ENCODE assay signal across 31 cellular contexts in the genomic region with DNA sequence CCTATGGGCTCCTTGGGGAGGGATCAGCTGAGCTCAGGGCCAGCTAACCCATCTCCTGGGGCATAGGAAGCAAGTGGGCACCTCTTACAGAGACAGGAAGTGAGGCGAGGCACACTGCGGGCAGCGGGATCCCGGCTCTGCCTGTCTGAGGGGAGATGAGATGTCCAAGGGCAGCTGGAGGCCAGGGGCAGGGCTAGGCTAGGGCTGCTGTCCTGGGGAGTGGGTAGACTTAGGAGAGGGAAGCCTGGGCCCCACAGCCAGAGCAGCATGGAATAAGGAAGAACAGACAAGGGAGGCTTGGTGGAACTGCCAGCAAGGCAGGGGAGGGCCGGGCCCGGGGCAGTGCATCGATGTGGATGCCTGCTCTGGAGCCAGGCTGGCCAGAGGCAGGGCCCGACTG.
DNase-seq lines count a peak whose midpoint lies in the region; ATAC-seq, FAIRE-seq and TF ChIP-seq lines count a peak whose summit lies in the region.
"Had no signal": no experiment of that assay in that cellular context is flagged by ENCODE, and none has a peak within 500 bp of the region (broad histone marks: within the 10 kb centered on the region; RNA-seq: fewer than 3 reads in every experiment).

No MANE protein-coding gene starts in this region.

- peak overlapping the region; percentile 59 for H3K27ac ChIP-seq in BLaER1
- peak overlapping the region in 1 of 11 experiments; percentile 28; a peak in 1 of 22 replicates for H3K27ac ChIP-seq in BLaER1 treated with 17β-estradiol and CSF1 and Interleukin-3, amounts not matched to agents 10 nM and 100 nM
- H3K27ac ChIP-seq in H1 (ENCODE audit: low read depth, low read length): no peak overlapping the region
- H3K27ac ChIP-seq in neuronal stem cell (replicated peaks; ENCODE audit: low read length): no peak overlapping the region
- no peak overlapping the region for H3K27ac ChIP-seq in ascending aorta
- H3K27ac ChIP-seq: C4-2B, gastrocnemius medialis, neutrophil, right lobe of liver, SK-N-MC, tibial nerve had no signal

- no peak overlapping the region for H2BK5ac ChIP-seq in H1 (ENCODE audit: low read depth, low read length)
- no peak overlapping the region for H2BK5ac ChIP-seq in neuronal stem cell (ENCODE audit: low read length)

- no peak for TF ChIP-seq CTCF in H1 (IDR thresholded peaks at IDR 0.05; ENCODE audit: control extremely low read depth in 1 of 3, insufficient read depth in 1 of 3, low read depth in 1 of 3, low read length in 3 of 3)
- TF ChIP-seq CTCF in ascending aorta (IDR thresholded peaks at IDR 0.05): no peak

- H4K91ac ChIP-seq in H1 (replicated peaks; ENCODE audit: insufficient read length, low read length) (no peak overlapping the region), neuronal stem cell (ENCODE audit: low read depth, low read length, poor library complexity) (no peak overlapping the region)

- DNase-seq in H1 (ENCODE audit: low read depth in 1 of 2, low spot score in 2 of 2) (peak in 1 of 2 experiments; percentile 44), neuronal stem cell (ENCODE audit: low spot score) (no peak), ascending aorta (ENCODE audit: low spot score in 2 of 2) (no peak), HAP-1 (ENCODE audit: low spot score in 2 of 2) (no peak)
- DNase-seq: activated CD4-positive, alpha-beta T cell treated with anti-CD3 and anti-CD28 coated beads, Interleukin-2, amount 10 ng/mL, durations not matched to agents 7 days and 5 days; activated naive CD4-positive, alpha-beta T cell; activated T-cell treated with anti-CD3 and anti-CD28 coated beads, Interleukin-2, amount 50 U/mL, for 4 hours; amygdala; DMS79; gastrocnemius medialis; Karpas-422; NCI-H2081; NCI-H2227 treated with DMSO at 0.1 percent for 48 hours; NCI-H526; OCI-M1; stimulated activated CD4-positive, alpha-beta T cell treated with anti-CD3 and anti-CD28 coated beads, Interleukin-12 subunit alpha, Interleukin-12 subunit beta, amount 100 ng/mL, for 4 hours; stimulated activated CD4-positive, alpha-beta T cell treated with anti-CD3 and anti-CD28 coated beads, Interleukin-2, amount 100 ng/mL, for 48 hours; T-helper 1 cell had no signal

- H3K4ac ChIP-seq in H1 (replicated peaks; ENCODE audit: insufficient read length, low read depth, low read length) (no peak overlapping the region), neuronal stem cell (ENCODE audit: low read length) (no peak overlapping the region)

- H2BK20ac ChIP-seq in H1 (ENCODE audit: low read length): no peak overlapping the region

- H2BK15ac ChIP-seq in H1 (ENCODE audit: low read length) (no peak overlapping the region), neuronal stem cell (ENCODE audit: low read length) (no peak overlapping the region)

- peak overlapping the region; percentile 30; the same call in 1 of the 2 replicates for H4K8ac ChIP-seq in H1 (ENCODE audit: extremely low read depth, insufficient read depth, low read length)
- H4K8ac ChIP-seq in neuronal stem cell (ENCODE audit: low read depth, low read length): no peak overlapping the region

- H3K4me2 ChIP-seq in BLaER1 (peak overlapping the region; percentile 65), H1 (ENCODE audit: insufficient read depth in 1 of 2, low read depth in 2 of 2, low read length in 2 of 2) (no peak overlapping the region), neuronal stem cell (ENCODE audit: insufficient read depth, low read length, poor library complexity, severe bottlenecking) (no peak overlapping the region)
- peak overlapping the region in 9 of 11 experiments; percentile 35 to 68 (median 59); a peak in 15 of 22 replicates for H3K4me2 ChIP-seq in BLaER1 treated with 17β-estradiol and CSF1 and Interleukin-3, amounts not matched to agents 10 nM and 100 nM

- POLR2A ChIA-PET in H1 (lab: Charles Lee; ENCODE audit: partially characterized antibody): interaction anchor here (1.2 kb wide), 1 partner anchor 25 kb away, joined by 3 read pairs; no protein-coding TSS in a partner anchor

- no peak overlapping the region for H2AFZ ChIP-seq in H1 (ENCODE audit: low read length)
- H2AFZ ChIP-seq in neuronal stem cell (ENCODE audit: low read length): no peak overlapping the region

- in situ Hi-C loops in HAP-1 (cut with MboI; ENCODE audit: low sequenced_read_pairs): no loop called here

- H3K9ac ChIP-seq in BLaER1 (no peak overlapping the region), H1 (replicated peaks in 1 of 4; ENCODE audit: extremely low read depth in 1 of 4, low read depth in 3 of 4, low read length in 3 of 4) (no peak overlapping the region), neuronal stem cell (ENCODE audit: low read depth, low read length, poor library complexity) (no peak overlapping the region)
- H3K9ac ChIP-seq in BLaER1 treated with 17β-estradiol and CSF1 and Interleukin-3, amounts not matched to agents 10 nM and 100 nM: peak overlapping the region in 1 of 11 experiments; percentile 37; a peak in 1 of 22 replicates

- H2BK12ac ChIP-seq in H1 (ENCODE audit: low read depth, low read length): no peak overlapping the region
- H2BK12ac ChIP-seq in neuronal stem cell (ENCODE audit: low read length): no peak overlapping the region

- no peak for TF ChIP-seq POLR2A in H1 (IDR thresholded peaks at IDR 0.05; ENCODE audit: control extremely low read depth in 1 of 2, low read depth in 2 of 2, low read length in 2 of 2)

- H3K14ac ChIP-seq in H1 (ENCODE audit: insufficient read length) (no peak overlapping the region), neuronal stem cell (ENCODE audit: low read length) (peak overlapping the region; percentile 71)

- H3K9me3 ChIP-seq in BLaER1: no peaks in the 10 kb centered on the region
- H3K9me3 ChIP-seq in BLaER1 treated with 17β-estradiol and CSF1 and Interleukin-3, amounts not matched to agents 10 nM and 100 nM (replicated peaks in 1 of 11): no peaks in the 10 kb centered on the region
- H3K9me3 ChIP-seq in H1 (ENCODE audit: insufficient read depth in 2 of 2, low read depth in 1 of 2, low read length in 1 of 2): no peaks in the 10 kb centered on the region
- H3K9me3 ChIP-seq in neuronal stem cell (replicated peaks in 1 of 2; ENCODE audit: control insufficient read depth in 2 of 2, insufficient read depth in 1 of 2, low read depth in 1 of 2, low read length in 2 of 2): no peaks in the 10 kb centered on the region
- H3K9me3 ChIP-seq in ascending aorta: no peaks in the 10 kb centered on the region
- no peaks in the 10 kb centered on the region for H3K9me3 ChIP-seq in HAP-1
- H3K9me3 ChIP-seq: gastrocnemius medialis, neutrophil, right lobe of liver, tibial nerve had no signal

- H3K23ac ChIP-seq in H1 (ENCODE audit: insufficient read length) (no peak overlapping the region), neuronal stem cell (ENCODE audit: low read depth, low read length, poor library complexity) (peak overlapping the region; percentile 52)

- H3K79me1 ChIP-seq in H1 (ENCODE audit: low read depth, low read length) (no peaks in the 10 kb centered on the region), neuronal stem cell (ENCODE audit: low read depth, low read length) (no peaks in the 10 kb centered on the region)

- FAIRE-seq in H1 (lab: Jason Lieb, UNC): no peak
- FAIRE-seq: endothelial cell of umbilical vein, G401.6, H54, HepG2 had no signal

- H2AK5ac ChIP-seq in H1 (ENCODE audit: low read depth, low read length) (no peak overlapping the region), neuronal stem cell (ENCODE audit: low read depth, low read length) (no peak overlapping the region)

- TF ChIP-seq EP300 in H1 (IDR thresholded peaks at IDR 0.05; ENCODE audit: borderline replicate concordance in 1 of 2, low read depth in 2 of 2, low read length in 2 of 2): no peak

- no peak overlapping the region for H3K18ac ChIP-seq in H1 (ENCODE audit: extremely low read depth, low read length)
- H3K18ac ChIP-seq in neuronal stem cell (ENCODE audit: low read length): peak overlapping the region; percentile 83

- no peaks in the 10 kb centered on the region for H3K79me2 ChIP-seq in H1 (ENCODE audit: control insufficient read depth in 1 of 2, insufficient read depth in 2 of 2, low read length in 2 of 2)

- H3K36me3 ChIP-seq in BLaER1: peaks cover 12% of the 10 kb centered on the region; the same call in 1 of the 2 replicates
- peaks cover 0 to 8% (median 0%) of the 10 kb centered on the region in 11 experiments; a peak in 2 of 22 replicates for H3K36me3 ChIP-seq in BLaER1 treated with 17β-estradiol and CSF1 and Interleukin-3, amounts not matched to agents 10 nM and 100 nM
- peaks cover 0 to 9% (median 2%) of the 10 kb centered on the region in 4 experiments; a peak in 4 of 8 replicates for H3K36me3 ChIP-seq in H1 (ENCODE audit: control insufficient read depth in 2 of 4, insufficient read depth in 4 of 4, low read length in 3 of 4)
- H3K36me3 ChIP-seq in neuronal stem cell (replicated peaks in 1 of 2; ENCODE audit: control insufficient read depth in 2 of 2, insufficient read depth in 2 of 2, low read length in 2 of 2): peaks cover 0 to 9% of the 10 kb centered on the region in 2 donors
- H3K36me3 ChIP-seq in ascending aorta: peaks cover 4 to 5% of the 10 kb centered on the region in 2 donors
- H3K36me3 ChIP-seq in HAP-1 (replicated peaks): no peaks in the 10 kb centered on the region
- H3K36me3 ChIP-seq: neutrophil, right lobe of liver had no signal

- no peaks in the 10 kb centered on the region for H3K23me2 ChIP-seq in H1 (ENCODE audit: low read depth, low read length)

- CTCF ChIA-PET in H1 (lab: Charles Lee; ENCODE audit: partially characterized antibody): interaction anchor here (0.8 to 6.2 kb wide), 11 partner anchors 8 to 137 kb away, joined by 3 to 73 read pairs (median 8); no protein-coding TSS in a partner anchor

- TF ChIP-seq RAD21 in H1 (IDR thresholded peaks at IDR 0.05 in 1 of 2, conservative IDR thresholded peaks at IDR 0.05 in 1 of 2; ENCODE audit: low read depth in 2 of 2, low read length in 2 of 2): no peak

- H3K4me1 ChIP-seq in BLaER1: peaks cover 39% of the 10 kb centered on the region
- peaks cover 0 to 42% (median 32%) of the 10 kb centered on the region in 10 experiments; a peak in 17 of 20 replicates for H3K4me1 ChIP-seq in BLaER1 treated with 17β-estradiol and CSF1 and Interleukin-3, amounts not matched to agents 10 nM and 100 nM
- H3K4me1 ChIP-seq in H1 (replicated peaks in 1 of 4; ENCODE audit: control insufficient read depth in 3 of 4, insufficient read depth in 4 of 4, low read length in 3 of 4): peaks cover 0 to 4% (median 4%) of the 10 kb centered on the region in 4 experiments; a peak in 5 of 7 replicates
- H3K4me1 ChIP-seq in neuronal stem cell (ENCODE audit: control insufficient read depth in 2 of 2, insufficient read depth in 1 of 2, low read depth in 1 of 2, low read length in 2 of 2): no peaks in the 10 kb centered on the region
- no peaks in the 10 kb centered on the region for H3K4me1 ChIP-seq in ascending aorta
- H3K4me1 ChIP-seq in HAP-1: no peaks in the 10 kb centered on the region
- H3K4me1 ChIP-seq: gastrocnemius medialis, tibial nerve had no signal

- H3K4me3 ChIP-seq in BLaER1 (no peak overlapping the region), H1 (ENCODE audit: extremely low read depth in 1 of 4, insufficient read depth in 2 of 4, low read depth in 3 of 4, low read length in 4 of 4) (no peak overlapping the region), neuronal stem cell (ENCODE audit: low read length in 2 of 2) (no peak overlapping the region), ascending aorta (no peak overlapping the region), HAP-1 (no peak overlapping the region)
- H3K4me3 ChIP-seq in BLaER1 treated with 17β-estradiol and CSF1 and Interleukin-3, amounts not matched to agents 10 nM and 100 nM: no peak overlapping the region
- H3K4me3 ChIP-seq: gastrocnemius medialis, right lobe of liver, SK-N-MC, tibial nerve had no signal

- no peak overlapping the region for H4K5ac ChIP-seq in H1 (ENCODE audit: insufficient read length, low read depth, low read length)

- H4K20me1 ChIP-seq in BLaER1 (no peaks in the 10 kb centered on the region), H1 (replicated peaks in 1 of 2; ENCODE audit: control insufficient read depth in 1 of 2, insufficient read depth in 2 of 2, low read length in 2 of 2) (peaks cover 1 to 3% of the 10 kb centered on the region in 2 experiments)
- no peaks in the 10 kb centered on the region for H4K20me1 ChIP-seq in BLaER1 treated with 17β-estradiol and CSF1 and Interleukin-3, amounts not matched to agents 10 nM and 100 nM

- WGBS in H1 (ENCODE audit: extremely low coverage in 1 of 2, insufficient coverage in 1 of 2, insufficient read length in 1 of 2, insufficient replicate concordance in 2 of 2, low coverage in 1 of 2, low lambda C conversion rate in 2 of 2, missing lambda C conversion rate in 1 of 2), 2 experiments: 93% methylated on average over 8 of the region's 8 CpGs; no CpG with 5 or more reads in 1 of the 2 experiments
- WGBS in neuronal stem cell (ENCODE audit: extremely low coverage in 2 of 2, insufficient read length in 2 of 2, insufficient replicate concordance in 1 of 2), 2 donors: no CpG with 5 or more reads among the region's 8 CpGs

- no peak overlapping the region for H2BK120ac ChIP-seq in H1 (replicated peaks; ENCODE audit: low read depth, low read length)
- no peak overlapping the region for H2BK120ac ChIP-seq in neuronal stem cell (ENCODE audit: low read depth, low read length)

- no peaks in the 10 kb centered on the region for H3K27me3 ChIP-seq in BLaER1
- H3K27me3 ChIP-seq in BLaER1 treated with 17β-estradiol and CSF1 and Interleukin-3, amounts not matched to agents 10 nM and 100 nM: no peaks in the 10 kb centered on the region
- H3K27me3 ChIP-seq in H1 (replicated peaks in 1 of 4; ENCODE audit: control insufficient read depth in 3 of 4, extremely low read depth in 1 of 4, insufficient read depth in 3 of 4, low read length in 3 of 4): no peaks in the 10 kb centered on the region
- no peaks in the 10 kb centered on the region for H3K27me3 ChIP-seq in neuronal stem cell (ENCODE audit: control insufficient read depth in 3 of 3, insufficient read depth in 3 of 3, low read depth in 1 of 3, low read length in 3 of 3)
- no peaks in the 10 kb centered on the region for H3K27me3 ChIP-seq in ascending aorta
- no peaks in the 10 kb centered on the region for H3K27me3 ChIP-seq in HAP-1 (ENCODE audit: low read depth)
- H3K27me3 ChIP-seq: gastrocnemius medialis, neutrophil, right lobe of liver, tibial nerve had no signal

- intact Hi-C loops in ascending aorta (cut with DNase I): no loop called here

- no peak overlapping the region for H3K56ac ChIP-seq in H1 (replicated peaks; ENCODE audit: insufficient read length, low read depth, low read length)

- no peak for ATAC-seq in HG02981 (IDR thresholded peaks at IDR 0.05; ENCODE audit: unreplicated experiment)
- ATAC-seq: activated T-cell treated with anti-CD3 and anti-CD28 coated beads, Interleukin-2, amount 50 U/mL, for 4 hours; gastrocnemius medialis; HepG2; right lobe of liver; WTC11 had no signal

Comparison
In these comparisons a context has a peak if more than half of its experiments do, and no peak if none do; other contexts are left out.
1. H3K4me2 ChIP-seq: peak in BLaER1 (single experiment) and BLaER1 treated with 17β-estradiol and CSF1 and Interleukin-3, amounts not matched to agents 10 nM and 100 nM (9 of 11); none in H1 (0 of 2) and neuronal stem cell (single experiment).